Comparison of ENCODE assay signal across 1 cellular context in the genomic region with DNA sequence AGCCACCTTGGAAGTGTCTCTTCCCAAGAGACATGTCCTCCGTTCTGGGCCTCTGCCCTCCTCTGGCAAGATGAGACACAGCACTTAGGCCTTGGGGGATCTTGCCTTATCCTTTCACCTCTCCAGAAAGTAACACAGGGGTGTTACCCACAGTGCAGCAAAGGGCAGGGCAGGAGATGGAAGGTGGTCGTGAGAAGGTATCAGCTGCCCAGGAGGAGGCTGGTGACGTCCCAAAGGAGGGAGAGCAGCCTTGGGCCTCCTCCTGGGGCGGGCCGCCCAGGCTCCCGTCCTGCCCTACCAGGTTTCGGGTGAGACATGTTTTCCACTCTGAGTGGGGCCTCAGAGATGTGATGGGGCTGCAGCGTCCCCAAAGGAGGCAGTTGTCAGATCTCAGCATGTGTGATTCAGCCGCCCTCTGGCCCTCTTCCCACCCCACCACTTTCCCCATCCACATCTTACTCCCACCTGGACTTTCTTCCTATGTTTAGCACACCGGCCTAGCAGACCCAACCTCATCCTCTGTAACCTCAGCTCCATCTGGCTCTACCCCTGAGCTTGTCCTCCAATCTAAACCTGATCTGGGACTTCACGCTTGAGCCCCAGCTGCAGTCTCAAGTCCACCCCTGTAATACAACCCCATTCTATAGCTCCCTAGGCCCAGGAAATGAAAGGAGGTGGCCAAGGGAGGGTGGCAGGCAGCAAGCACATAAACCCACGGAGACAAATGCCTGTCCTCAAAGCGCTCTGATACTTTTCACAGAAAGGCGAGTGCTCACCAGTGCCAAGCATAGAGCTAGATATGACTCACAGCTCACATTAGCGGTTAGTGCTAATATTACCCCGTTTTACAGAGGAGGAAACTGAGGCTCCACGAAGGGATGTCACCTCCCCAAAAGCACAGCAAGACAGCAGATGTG.
A peak's percentile ranks its signal among the peaks of the same experiment; 100 is the strongest.
TF ChIP-seq lines count a peak whose summit lies in the region.

No MANE protein-coding gene starts in this region.

TF ChIP-seq in GM12878, 131 proteins besides CTCF, POLR2A, EP300 and RAD21 (continues in another document):
- TF ChIP-seq ZSCAN29 (IDR thresholded peaks at IDR 0.05) (no peak), MYC (IDR thresholded peaks at IDR 0.05; ENCODE audit: insufficient read depth, insufficient read length, insufficient replicate concordance, low read length, severe bottlenecking) (no peak), SMC3 (IDR thresholded peaks at IDR 0.05; ENCODE audit: borderline replicate concordance, low read length) (peak; percentile 15; the same call in 1 of the 2 replicates), NBN (IDR thresholded peaks at IDR 0.05) (0 out of 2 replicates have a peak, but pooled peaks have one; percentile 14), STAT1 (conservative IDR thresholded peaks at IDR 0.05) (no peak), HDGF (IDR thresholded peaks at IDR 0.05) (peak; percentile 62; the same call in 1 of the 2 replicates), RUNX3 (IDR thresholded peaks at IDR 0.05; ENCODE audit: low read length) (peak; percentile 90), FOS (IDR thresholded peaks at IDR 0.05; ENCODE audit: borderline replicate concordance, extremely low read depth, insufficient read length) (no peak), NR2C2 (IDR thresholded peaks at IDR 0.05; ENCODE audit: borderline replicate concordance, control insufficient read depth, insufficient read length, low read depth) (no peak), ATF7 (IDR thresholded peaks at IDR 0.05; ENCODE audit: low read depth) (peak; percentile 23; the same call in 1 of the 2 replicates), IKZF1 (conservative IDR thresholded peaks at IDR 0.05) (no peak; the same call in 1 of the 2 replicates), HDAC6 (IDR thresholded peaks at IDR 0.05; ENCODE audit: unreplicated experiment) (no peak), ETV6 (conservative IDR thresholded peaks at IDR 0.05 in 1 of 2, IDR thresholded peaks at IDR 0.05 in 1 of 2; ENCODE audit: borderline replicate concordance in 1 of 2, low read depth in 1 of 2) (peak in 1 of 2 experiments; percentile 64; a peak in 1 of 4 replicates), CBX5 (IDR thresholded peaks at IDR 0.05; ENCODE audit: low read depth) (no peak), WRNIP1 (IDR thresholded peaks at IDR 0.05; ENCODE audit: borderline replicate concordance, low read depth, low read length) (no peak), HCFC1 (IDR thresholded peaks at IDR 0.05; ENCODE audit: low read length) (no peak), BCL11A (IDR thresholded peaks at IDR 0.05; ENCODE audit: low read depth, low read length) (no peak), ZNF622 (IDR thresholded peaks at IDR 0.05) (no peak), BHLHE40 (IDR thresholded peaks at IDR 0.05; ENCODE audit: borderline replicate concordance in 1 of 2, low read depth in 2 of 2, low read length in 1 of 2) (peak in 1 of 2 experiments; percentile 24; a peak in 1 of 4 replicates), YY1 (IDR thresholded peaks at IDR 0.05; ENCODE audit: low read depth, low read length) (no peak), TAF1 (IDR thresholded peaks at IDR 0.05; ENCODE audit: borderline replicate concordance, low read depth, low read length) (no peak), MTA3 (IDR thresholded peaks at IDR 0.05; ENCODE audit: borderline replicate concordance, low read length) (0 out of 2 replicates have a peak, but pooled peaks have one; percentile 22), SRF (IDR thresholded peaks at IDR 0.05; ENCODE audit: low read depth in 2 of 2, low read length in 2 of 2) (no peak), IKZF2 (IDR thresholded peaks at IDR 0.05) (no peak; a peak in 1 of 4 replicates), SUZ12 (IDR thresholded peaks at IDR 0.05; ENCODE audit: unreplicated experiment) (no peak), RB1 (IDR thresholded peaks at IDR 0.05; ENCODE audit: borderline replicate concordance) (no peak), PAX5 (IDR thresholded peaks at IDR 0.05; ENCODE audit: borderline replicate concordance, low read depth, low read length) (peak; percentile 13; the same call in 1 of the 2 replicates), SUPT20H (IDR thresholded peaks at IDR 0.05; ENCODE audit: borderline replicate concordance, control insufficient read depth, low read depth, low read length) (no peak), BRCA1 (IDR thresholded peaks at IDR 0.05; ENCODE audit: low read depth, low read length) (no peak), ZNF384 (IDR thresholded peaks at IDR 0.05; ENCODE audit: borderline replicate concordance, low read depth, low read length) (no peak), TCF3 (IDR thresholded peaks at IDR 0.05; ENCODE audit: borderline replicate concordance, insufficient read depth, low read depth, low read length) (no peak), CREB1 (IDR thresholded peaks at IDR 0.05; ENCODE audit: low read depth) (no peak; the same call in 1 of the 2 replicates), BACH1 (IDR thresholded peaks at IDR 0.05; ENCODE audit: borderline replicate concordance) (peak; percentile 38; the same call in 1 of the 2 replicates), RFX5 (IDR thresholded peaks at IDR 0.05; ENCODE audit: low read depth, low read length) (no peak), ZZZ3 (IDR thresholded peaks at IDR 0.05; ENCODE audit: control insufficient read depth, insufficient read length, low read depth) (no peak), PML (IDR thresholded peaks at IDR 0.05; ENCODE audit: low read length) (no peak; the same call in 1 of the 2 replicates), KLF5 (IDR thresholded peaks at IDR 0.05; ENCODE audit: partially characterized antibody) (no peak), PAX8 (IDR thresholded peaks at IDR 0.05) (no peak), YBX1 (IDR thresholded peaks at IDR 0.05) (no peak)
- TF ChIP-seq, protein P1, sequence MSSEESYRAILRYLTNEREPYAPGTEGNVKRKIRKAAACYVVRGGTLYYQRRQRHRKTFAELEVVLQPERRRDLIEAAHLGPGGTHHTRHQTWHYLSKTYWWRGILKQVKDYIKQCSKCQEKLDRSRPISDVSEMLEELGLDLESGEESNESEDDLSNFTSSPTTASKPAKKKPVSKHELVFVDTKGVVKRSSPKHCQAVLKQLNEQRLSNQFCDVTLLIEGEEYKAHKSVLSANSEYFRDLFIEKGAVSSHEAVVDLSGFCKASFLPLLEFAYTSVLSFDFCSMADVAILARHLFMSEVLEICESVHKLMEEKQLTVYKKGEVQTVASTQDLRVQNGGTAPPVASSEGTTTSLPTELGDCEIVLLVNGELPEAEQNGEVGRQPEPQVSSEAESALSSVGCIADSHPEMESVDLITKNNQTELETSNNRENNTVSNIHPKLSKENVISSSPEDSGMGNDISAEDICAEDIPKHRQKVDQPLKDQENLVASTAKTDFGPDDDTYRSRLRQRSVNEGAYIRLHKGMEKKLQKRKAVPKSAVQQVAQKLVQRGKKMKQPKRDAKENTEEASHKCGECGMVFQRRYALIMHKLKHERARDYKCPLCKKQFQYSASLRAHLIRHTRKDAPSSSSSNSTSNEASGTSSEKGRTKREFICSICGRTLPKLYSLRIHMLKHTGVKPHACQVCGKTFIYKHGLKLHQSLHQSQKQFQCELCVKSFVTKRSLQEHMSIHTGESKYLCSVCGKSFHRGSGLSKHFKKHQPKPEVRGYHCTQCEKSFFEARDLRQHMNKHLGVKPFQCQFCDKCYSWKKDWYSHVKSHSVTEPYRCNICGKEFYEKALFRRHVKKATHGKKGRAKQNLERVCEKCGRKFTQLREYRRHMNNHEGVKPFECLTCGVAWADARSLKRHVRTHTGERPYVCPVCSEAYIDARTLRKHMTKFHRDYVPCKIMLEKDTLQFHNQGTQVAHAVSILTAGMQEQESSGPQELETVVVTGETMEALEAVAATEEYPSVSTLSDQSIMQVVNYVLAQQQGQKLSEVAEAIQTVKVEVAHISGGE (CRISPR knock-in tag; IDR thresholded peaks at IDR 0.05) = no peak
- TF ChIP-seq, protein P2, sequence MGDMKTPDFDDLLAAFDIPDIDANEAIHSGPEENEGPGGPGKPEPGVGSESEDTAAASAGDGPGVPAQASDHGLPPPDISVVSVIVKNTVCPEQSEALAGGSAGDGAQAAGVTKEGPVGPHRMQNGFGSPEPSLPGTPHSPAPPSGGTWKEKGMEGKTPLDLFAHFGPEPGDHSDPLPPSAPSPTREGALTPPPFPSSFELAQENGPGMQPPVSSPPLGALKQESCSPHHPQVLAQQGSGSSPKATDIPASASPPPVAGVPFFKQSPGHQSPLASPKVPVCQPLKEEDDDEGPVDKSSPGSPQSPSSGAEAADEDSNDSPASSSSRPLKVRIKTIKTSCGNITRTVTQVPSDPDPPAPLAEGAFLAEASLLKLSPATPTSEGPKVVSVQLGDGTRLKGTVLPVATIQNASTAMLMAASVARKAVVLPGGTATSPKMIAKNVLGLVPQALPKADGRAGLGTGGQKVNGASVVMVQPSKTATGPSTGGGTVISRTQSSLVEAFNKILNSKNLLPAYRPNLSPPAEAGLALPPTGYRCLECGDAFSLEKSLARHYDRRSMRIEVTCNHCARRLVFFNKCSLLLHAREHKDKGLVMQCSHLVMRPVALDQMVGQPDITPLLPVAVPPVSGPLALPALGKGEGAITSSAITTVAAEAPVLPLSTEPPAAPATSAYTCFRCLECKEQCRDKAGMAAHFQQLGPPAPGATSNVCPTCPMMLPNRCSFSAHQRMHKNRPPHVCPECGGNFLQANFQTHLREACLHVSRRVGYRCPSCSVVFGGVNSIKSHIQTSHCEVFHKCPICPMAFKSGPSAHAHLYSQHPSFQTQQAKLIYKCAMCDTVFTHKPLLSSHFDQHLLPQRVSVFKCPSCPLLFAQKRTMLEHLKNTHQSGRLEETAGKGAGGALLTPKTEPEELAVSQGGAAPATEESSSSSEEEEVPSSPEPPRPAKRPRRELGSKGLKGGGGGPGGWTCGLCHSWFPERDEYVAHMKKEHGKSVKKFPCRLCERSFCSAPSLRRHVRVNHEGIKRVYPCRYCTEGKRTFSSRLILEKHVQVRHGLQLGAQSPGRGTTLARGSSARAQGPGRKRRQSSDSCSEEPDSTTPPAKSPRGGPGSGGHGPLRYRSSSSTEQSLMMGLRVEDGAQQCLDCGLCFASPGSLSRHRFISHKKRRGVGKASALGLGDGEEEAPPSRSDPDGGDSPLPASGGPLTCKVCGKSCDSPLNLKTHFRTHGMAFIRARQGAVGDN (IDR thresholded peaks at IDR 0.05) = peak; percentile 22; the same call in 1 of the 2 replicates
- TF ChIP-seq, protein P3, sequence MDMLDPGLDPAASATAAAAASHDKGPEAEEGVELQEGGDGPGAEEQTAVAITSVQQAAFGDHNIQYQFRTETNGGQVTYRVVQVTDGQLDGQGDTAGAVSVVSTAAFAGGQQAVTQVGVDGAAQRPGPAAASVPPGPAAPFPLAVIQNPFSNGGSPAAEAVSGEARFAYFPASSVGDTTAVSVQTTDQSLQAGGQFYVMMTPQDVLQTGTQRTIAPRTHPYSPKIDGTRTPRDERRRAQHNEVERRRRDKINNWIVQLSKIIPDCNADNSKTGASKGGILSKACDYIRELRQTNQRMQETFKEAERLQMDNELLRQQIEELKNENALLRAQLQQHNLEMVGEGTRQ (IDR thresholded peaks at IDR 0.05; ENCODE audit: borderline replicate concordance, low read depth, low read length) = no peak; the same call in 1 of the 2 replicates
- TF ChIP-seq, protein P4, sequence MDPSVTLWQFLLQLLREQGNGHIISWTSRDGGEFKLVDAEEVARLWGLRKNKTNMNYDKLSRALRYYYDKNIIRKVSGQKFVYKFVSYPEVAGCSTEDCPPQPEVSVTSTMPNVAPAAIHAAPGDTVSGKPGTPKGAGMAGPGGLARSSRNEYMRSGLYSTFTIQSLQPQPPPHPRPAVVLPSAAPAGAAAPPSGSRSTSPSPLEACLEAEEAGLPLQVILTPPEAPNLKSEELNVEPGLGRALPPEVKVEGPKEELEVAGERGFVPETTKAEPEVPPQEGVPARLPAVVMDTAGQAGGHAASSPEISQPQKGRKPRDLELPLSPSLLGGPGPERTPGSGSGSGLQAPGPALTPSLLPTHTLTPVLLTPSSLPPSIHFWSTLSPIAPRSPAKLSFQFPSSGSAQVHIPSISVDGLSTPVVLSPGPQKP (IDR thresholded peaks at IDR 0.05; ENCODE audit: low read depth, low read length) = no peak
- TF ChIP-seq, protein P5, sequence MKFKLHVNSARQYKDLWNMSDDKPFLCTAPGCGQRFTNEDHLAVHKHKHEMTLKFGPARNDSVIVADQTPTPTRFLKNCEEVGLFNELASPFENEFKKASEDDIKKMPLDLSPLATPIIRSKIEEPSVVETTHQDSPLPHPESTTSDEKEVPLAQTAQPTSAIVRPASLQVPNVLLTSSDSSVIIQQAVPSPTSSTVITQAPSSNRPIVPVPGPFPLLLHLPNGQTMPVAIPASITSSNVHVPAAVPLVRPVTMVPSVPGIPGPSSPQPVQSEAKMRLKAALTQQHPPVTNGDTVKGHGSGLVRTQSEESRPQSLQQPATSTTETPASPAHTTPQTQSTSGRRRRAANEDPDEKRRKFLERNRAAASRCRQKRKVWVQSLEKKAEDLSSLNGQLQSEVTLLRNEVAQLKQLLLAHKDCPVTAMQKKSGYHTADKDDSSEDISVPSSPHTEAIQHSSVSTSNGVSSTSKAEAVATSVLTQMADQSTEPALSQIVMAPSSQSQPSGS (IDR thresholded peaks at IDR 0.05; ENCODE audit: low read length) = no peak
- TF ChIP-seq, protein P6, sequence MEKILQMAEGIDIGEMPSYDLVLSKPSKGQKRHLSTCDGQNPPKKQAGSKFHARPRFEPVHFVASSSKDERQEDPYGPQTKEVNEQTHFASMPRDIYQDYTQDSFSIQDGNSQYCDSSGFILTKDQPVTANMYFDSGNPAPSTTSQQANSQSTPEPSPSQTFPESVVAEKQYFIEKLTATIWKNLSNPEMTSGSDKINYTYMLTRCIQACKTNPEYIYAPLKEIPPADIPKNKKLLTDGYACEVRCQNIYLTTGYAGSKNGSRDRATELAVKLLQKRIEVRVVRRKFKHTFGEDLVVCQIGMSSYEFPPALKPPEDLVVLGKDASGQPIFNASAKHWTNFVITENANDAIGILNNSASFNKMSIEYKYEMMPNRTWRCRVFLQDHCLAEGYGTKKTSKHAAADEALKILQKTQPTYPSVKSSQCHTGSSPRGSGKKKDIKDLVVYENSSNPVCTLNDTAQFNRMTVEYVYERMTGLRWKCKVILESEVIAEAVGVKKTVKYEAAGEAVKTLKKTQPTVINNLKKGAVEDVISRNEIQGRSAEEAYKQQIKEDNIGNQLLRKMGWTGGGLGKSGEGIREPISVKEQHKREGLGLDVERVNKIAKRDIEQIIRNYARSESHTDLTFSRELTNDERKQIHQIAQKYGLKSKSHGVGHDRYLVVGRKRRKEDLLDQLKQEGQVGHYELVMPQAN (conservative IDR thresholded peaks at IDR 0.05) = no peak
- TF ChIP-seq, protein P7, sequence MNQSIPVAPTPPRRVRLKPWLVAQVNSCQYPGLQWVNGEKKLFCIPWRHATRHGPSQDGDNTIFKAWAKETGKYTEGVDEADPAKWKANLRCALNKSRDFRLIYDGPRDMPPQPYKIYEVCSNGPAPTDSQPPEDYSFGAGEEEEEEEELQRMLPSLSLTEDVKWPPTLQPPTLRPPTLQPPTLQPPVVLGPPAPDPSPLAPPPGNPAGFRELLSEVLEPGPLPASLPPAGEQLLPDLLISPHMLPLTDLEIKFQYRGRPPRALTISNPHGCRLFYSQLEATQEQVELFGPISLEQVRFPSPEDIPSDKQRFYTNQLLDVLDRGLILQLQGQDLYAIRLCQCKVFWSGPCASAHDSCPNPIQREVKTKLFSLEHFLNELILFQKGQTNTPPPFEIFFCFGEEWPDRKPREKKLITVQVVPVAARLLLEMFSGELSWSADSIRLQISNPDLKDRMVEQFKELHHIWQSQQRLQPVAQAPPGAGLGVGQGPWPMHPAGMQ (IDR thresholded peaks at IDR 0.05; ENCODE audit: borderline replicate concordance) = no peak
